Comparison of ENCODE assay signal across 8 cellular contexts in genomic region chr1:221708076-221708571, GRCh38. TPM values are rescaled to one million over a fixed set of nuclear protein-coding genes. Genes with fewer than 3 reads are reported as not detected.
A peak's percentile ranks its signal among the peaks of the same experiment; 100 is the strongest.
DNase-seq lines count a peak whose midpoint lies in the region; ATAC-seq lines count a peak whose summit lies in the region.

No MANE protein-coding gene starts in this region.

- no peak overlapping the region for H3K4me3 ChIP-seq in adipocyte (ENCODE audit: low read length)
- no peak overlapping the region for H3K4me3 ChIP-seq in muscle layer of duodenum (ENCODE audit: low read depth in 1 of 2, low read length in 2 of 2)

- H3K27me3 ChIP-seq in adipocyte (replicated peaks; ENCODE audit: control insufficient read depth, insufficient read depth, low read length) (no peaks in the 10 kb centered on the region), muscle layer of duodenum (ENCODE audit: low read depth, low read length) (no peaks in the 10 kb centered on the region)

- H3K9me3 ChIP-seq in adipocyte (ENCODE audit: control insufficient read depth, low read length) (no peaks in the 10 kb centered on the region), muscle layer of duodenum (ENCODE audit: control insufficient read depth in 1 of 2, low read length in 2 of 2) (no peaks in the 10 kb centered on the region)

- H3K9ac ChIP-seq in adipocyte (ENCODE audit: low read length): no peak overlapping the region

- peak; percentile 65 for ATAC-seq in HG02798 (IDR thresholded peaks at IDR 0.05; ENCODE audit: poor library complexity, unreplicated experiment)

- peaks cover 60% of the 10 kb centered on the region for H3K36me3 ChIP-seq in adipocyte (ENCODE audit: control insufficient read depth, insufficient read depth, low read length, severe bottlenecking)
- peaks cover 5% of the 10 kb centered on the region in 2 donors for H3K36me3 ChIP-seq in muscle layer of duodenum (ENCODE audit: control insufficient read depth in 1 of 2, insufficient read depth in 2 of 2, low read length in 2 of 2)

- peaks cover 22% of the 10 kb centered on the region for H3K4me1 ChIP-seq in adipocyte (ENCODE audit: control insufficient read depth, insufficient read depth, low read length)
- H3K4me1 ChIP-seq in muscle layer of duodenum (ENCODE audit: control insufficient read depth in 1 of 2, insufficient read depth in 2 of 2, low read length in 2 of 2): peaks cover 25 to 55% of the 10 kb centered on the region in 2 donors

- DNase-seq in activated T-cell treated with anti-CD3 and anti-CD28 coated beads for 24 hours (ENCODE audit: low read depth) (peak; percentile 36), NOMO-1 (lab: John Stamatoyannopoulos, UW; ENCODE audit: unreplicated experiment in 2 of 2) (peak; percentile 85 to 99), adipocyte (ENCODE audit: low read depth) (peak; percentile 59), kidney tubule cell (ENCODE audit: low spot score) (no peak), occipital lobe (lab: John Stamatoyannopoulos, UW) (no peak)
- DNase-seq in activated T-cell treated with anti-CD3 and anti-CD28 coated beads, Interleukin-2, amount 50 U/mL, for 1 hour: no peak

- peak overlapping the region; percentile 81 for H3K27ac ChIP-seq in muscle layer of duodenum (ENCODE audit: low read length)

RNA-seq across cellular contexts. Expression of gene DUSP10, which starts 33.8 kb away (rescaled TPM):
- 5.3 TPM for total RNA-seq in occipital lobe

Comparison
In these comparisons a context has a peak if more than half of its experiments do, and no peak if none do; other contexts are left out.
1. DNase-seq: peak in activated T-cell treated with anti-CD3 and anti-CD28 coated beads for 24 hours (single experiment), NOMO-1 (2 of 2) and adipocyte (single experiment); none in activated T-cell treated with anti-CD3 and anti-CD28 coated beads, Interleukin-2, amount 50 U/mL, for 1 hour (single experiment), kidney tubule cell (single experiment) and occipital lobe (single experiment).